In genomic region chr12:38775-39174, GRCh38 we compare ENCODE assay signal across 3 cellular contexts. TPM values are rescaled to one million over a fixed set of nuclear protein-coding genes. Genes with fewer than 3 reads are reported as not detected.
"Had no signal": no experiment of that assay in that cellular context is flagged by ENCODE, and none has a peak within 500 bp of the region (broad histone marks: within the 10 kb centered on the region; RNA-seq: fewer than 3 reads in every experiment).

No MANE protein-coding gene starts in this region.

RNA-seq across cellular contexts. Expression of gene IQSEC3, which starts 27.8 kb away (rescaled TPM):
- total RNA-seq: GM23248, H4, HFFc6 had no signal
- polyA plus RNA-seq: GM23248 had no signal
